3 cellular contexts compared by ENCODE assay signal in the genomic region with DNA sequence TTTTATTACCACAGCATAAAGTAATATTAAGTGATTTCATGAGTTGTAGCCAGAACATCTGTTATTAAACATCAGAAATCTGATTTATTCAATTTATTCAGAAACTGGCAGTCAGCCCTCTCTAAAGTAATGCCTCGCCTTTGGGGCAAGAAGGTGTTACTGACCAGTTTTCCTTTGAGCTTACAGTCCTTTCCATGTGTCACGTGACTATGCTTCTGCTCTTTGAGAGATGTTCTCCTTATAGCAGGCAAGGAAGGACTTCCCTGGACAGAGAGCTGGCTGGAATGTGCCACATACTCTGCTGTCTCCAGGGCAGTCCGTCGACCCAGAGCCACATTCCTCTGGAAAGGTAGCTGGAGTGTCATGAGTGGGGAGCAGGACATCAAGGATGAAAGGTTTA.
TF ChIP-seq lines count a peak whose summit lies in the region.

No MANE protein-coding gene starts in this region.

TF ChIP-seq in SK-N-SH treated with all-trans-retinoic acid at 6 μM for 48 hours, 23 proteins besides CTCF, POLR2A, EP300 and RAD21 (continued from another document and continues in another):
- TF ChIP-seq, protein P1, sequence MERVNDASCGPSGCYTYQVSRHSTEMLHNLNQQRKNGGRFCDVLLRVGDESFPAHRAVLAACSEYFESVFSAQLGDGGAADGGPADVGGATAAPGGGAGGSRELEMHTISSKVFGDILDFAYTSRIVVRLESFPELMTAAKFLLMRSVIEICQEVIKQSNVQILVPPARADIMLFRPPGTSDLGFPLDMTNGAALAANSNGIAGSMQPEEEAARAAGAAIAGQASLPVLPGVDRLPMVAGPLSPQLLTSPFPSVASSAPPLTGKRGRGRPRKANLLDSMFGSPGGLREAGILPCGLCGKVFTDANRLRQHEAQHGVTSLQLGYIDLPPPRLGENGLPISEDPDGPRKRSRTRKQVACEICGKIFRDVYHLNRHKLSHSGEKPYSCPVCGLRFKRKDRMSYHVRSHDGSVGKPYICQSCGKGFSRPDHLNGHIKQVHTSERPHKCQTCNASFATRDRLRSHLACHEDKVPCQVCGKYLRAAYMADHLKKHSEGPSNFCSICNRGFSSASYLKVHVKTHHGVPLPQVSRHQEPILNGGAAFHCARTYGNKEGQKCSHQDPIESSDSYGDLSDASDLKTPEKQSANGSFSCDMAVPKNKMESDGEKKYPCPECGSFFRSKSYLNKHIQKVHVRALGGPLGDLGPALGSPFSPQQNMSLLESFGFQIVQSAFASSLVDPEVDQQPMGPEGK (CRISPR knock-in tag; IDR thresholded peaks at IDR 0.05; ENCODE audit: borderline replicate concordance), result no peak
- TF ChIP-seq TOX (CRISPR knock-in tag; IDR thresholded peaks at IDR 0.05; ENCODE audit: borderline replicate concordance), result no peak
- TF ChIP-seq CSDC2 (CRISPR knock-in tag; IDR thresholded peaks at IDR 0.05), result no peak
- no peak for TF ChIP-seq TCF4 (CRISPR knock-in tag; IDR thresholded peaks at IDR 0.05; ENCODE audit: borderline replicate concordance)
- TF ChIP-seq, protein P2, sequence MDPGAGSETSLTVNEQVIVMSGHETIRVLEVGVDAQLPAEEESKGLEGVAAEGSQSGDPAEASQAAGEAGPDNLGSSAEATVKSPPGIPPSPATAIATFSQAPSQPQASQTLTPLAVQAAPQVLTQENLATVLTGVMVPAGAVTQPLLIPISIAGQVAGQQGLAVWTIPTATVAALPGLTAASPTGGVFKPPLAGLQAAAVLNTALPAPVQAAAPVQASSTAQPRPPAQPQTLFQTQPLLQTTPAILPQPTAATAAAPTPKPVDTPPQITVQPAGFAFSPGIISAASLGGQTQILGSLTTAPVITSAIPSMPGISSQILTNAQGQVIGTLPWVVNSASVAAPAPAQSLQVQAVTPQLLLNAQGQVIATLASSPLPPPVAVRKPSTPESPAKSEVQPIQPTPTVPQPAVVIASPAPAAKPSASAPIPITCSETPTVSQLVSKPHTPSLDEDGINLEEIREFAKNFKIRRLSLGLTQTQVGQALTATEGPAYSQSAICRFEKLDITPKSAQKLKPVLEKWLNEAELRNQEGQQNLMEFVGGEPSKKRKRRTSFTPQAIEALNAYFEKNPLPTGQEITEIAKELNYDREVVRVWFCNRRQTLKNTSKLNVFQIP (CRISPR knock-in tag; IDR thresholded peaks at IDR 0.05; ENCODE audit: borderline replicate concordance, low read depth), result no peak
- no peak for TF ChIP-seq ESRRG (CRISPR knock-in tag; IDR thresholded peaks at IDR 0.05)
- no peak for TF ChIP-seq RARB (CRISPR knock-in tag; IDR thresholded peaks at IDR 0.05)
- no peak for TF ChIP-seq ZFP3 (CRISPR knock-in tag; IDR thresholded peaks at IDR 0.05)
- no peak for TF ChIP-seq ZFP30 (CRISPR knock-in tag; IDR thresholded peaks at IDR 0.05)
- TF ChIP-seq, protein P3, sequence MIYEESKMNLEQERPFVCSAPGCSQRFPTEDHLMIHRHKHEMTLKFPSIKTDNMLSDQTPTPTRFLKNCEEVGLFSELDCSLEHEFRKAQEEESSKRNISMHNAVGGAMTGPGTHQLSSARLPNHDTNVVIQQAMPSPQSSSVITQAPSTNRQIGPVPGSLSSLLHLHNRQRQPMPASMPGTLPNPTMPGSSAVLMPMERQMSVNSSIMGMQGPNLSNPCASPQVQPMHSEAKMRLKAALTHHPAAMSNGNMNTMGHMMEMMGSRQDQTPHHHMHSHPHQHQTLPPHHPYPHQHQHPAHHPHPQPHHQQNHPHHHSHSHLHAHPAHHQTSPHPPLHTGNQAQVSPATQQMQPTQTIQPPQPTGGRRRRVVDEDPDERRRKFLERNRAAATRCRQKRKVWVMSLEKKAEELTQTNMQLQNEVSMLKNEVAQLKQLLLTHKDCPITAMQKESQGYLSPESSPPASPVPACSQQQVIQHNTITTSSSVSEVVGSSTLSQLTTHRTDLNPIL (CRISPR knock-in tag; IDR thresholded peaks at IDR 0.05; ENCODE audit: low read depth), result no peak
- TF ChIP-seq ZNF565 (CRISPR knock-in tag; conservative IDR thresholded peaks at IDR 0.05; ENCODE audit: low read depth), result no peak

TF ChIP-seq in SK-N-SH, 30 proteins besides CTCF, POLR2A, EP300 and RAD21 (continued from another document):
- TF ChIP-seq, protein P4, sequence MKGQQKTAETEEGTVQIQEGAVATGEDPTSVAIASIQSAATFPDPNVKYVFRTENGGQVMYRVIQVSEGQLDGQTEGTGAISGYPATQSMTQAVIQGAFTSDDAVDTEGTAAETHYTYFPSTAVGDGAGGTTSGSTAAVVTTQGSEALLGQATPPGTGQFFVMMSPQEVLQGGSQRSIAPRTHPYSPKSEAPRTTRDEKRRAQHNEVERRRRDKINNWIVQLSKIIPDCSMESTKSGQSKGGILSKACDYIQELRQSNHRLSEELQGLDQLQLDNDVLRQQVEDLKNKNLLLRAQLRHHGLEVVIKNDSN (IDR thresholded peaks at IDR 0.05; ENCODE audit: borderline replicate concordance, low read depth), result no peak
- TF ChIP-seq MEF2A (IDR thresholded peaks at IDR 0.05; ENCODE audit: borderline replicate concordance, low read depth) (no peak), FOSL2 (IDR thresholded peaks at IDR 0.05; ENCODE audit: borderline replicate concordance, low read depth) (no peak), CHD2 (IDR thresholded peaks at IDR 0.05; ENCODE audit: low read length, partially characterized antibody) (no peak), MXI1 (IDR thresholded peaks at IDR 0.05; ENCODE audit: low read depth, low read length) (no peak), SIN3A (IDR thresholded peaks at IDR 0.05; ENCODE audit: borderline replicate concordance, low read depth, low read length) (no peak), NRF1 (IDR thresholded peaks at IDR 0.05; ENCODE audit: low read depth, low read length) (no peak), GATA2 (CRISPR knock-in tag; IDR thresholded peaks at IDR 0.05) (no peak), GABPA (IDR thresholded peaks at IDR 0.05; ENCODE audit: low read depth) (no peak), JUND (IDR thresholded peaks at IDR 0.05) (no peak), RXRA (IDR thresholded peaks at IDR 0.05; ENCODE audit: borderline replicate concordance, low read depth) (no peak), ELF1 (IDR thresholded peaks at IDR 0.05) (no peak)
- TF ChIP-seq, protein P5, sequence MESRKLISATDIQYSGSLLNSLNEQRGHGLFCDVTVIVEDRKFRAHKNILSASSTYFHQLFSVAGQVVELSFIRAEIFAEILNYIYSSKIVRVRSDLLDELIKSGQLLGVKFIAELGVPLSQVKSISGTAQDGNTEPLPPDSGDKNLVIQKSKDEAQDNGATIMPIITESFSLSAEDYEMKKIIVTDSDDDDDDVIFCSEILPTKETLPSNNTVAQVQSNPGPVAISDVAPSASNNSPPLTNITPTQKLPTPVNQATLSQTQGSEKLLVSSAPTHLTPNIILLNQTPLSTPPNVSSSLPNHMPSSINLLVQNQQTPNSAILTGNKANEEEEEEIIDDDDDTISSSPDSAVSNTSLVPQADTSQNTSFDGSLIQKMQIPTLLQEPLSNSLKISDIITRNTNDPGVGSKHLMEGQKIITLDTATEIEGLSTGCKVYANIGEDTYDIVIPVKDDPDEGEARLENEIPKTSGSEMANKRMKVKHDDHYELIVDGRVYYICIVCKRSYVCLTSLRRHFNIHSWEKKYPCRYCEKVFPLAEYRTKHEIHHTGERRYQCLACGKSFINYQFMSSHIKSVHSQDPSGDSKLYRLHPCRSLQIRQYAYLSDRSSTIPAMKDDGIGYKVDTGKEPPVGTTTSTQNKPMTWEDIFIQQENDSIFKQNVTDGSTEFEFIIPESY (IDR thresholded peaks at IDR 0.05; ENCODE audit: borderline replicate concordance, low read depth), result no peak
- TF ChIP-seq, protein P6, sequence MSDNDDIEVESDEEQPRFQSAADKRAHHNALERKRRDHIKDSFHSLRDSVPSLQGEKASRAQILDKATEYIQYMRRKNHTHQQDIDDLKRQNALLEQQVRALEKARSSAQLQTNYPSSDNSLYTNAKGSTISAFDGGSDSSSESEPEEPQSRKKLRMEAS (IDR thresholded peaks at IDR 0.05; ENCODE audit: low read depth), result no peak
TF ChIP-seq in SK-N-SH: peak in this region for 0.

TF ChIP-seq in K562, 482 proteins besides CTCF, POLR2A, EP300 and RAD21 (continued from another document):
- TF ChIP-seq, protein P7, sequence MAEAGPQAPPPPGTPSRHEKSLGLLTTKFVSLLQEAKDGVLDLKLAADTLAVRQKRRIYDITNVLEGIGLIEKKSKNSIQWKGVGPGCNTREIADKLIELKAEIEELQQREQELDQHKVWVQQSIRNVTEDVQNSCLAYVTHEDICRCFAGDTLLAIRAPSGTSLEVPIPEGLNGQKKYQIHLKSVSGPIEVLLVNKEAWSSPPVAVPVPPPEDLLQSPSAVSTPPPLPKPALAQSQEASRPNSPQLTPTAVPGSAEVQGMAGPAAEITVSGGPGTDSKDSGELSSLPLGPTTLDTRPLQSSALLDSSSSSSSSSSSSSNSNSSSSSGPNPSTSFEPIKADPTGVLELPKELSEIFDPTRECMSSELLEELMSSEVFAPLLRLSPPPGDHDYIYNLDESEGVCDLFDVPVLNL (CRISPR knock-in tag; IDR thresholded peaks at IDR 0.05; ENCODE audit: low read depth), result no peak
- TF ChIP-seq, protein P8, sequence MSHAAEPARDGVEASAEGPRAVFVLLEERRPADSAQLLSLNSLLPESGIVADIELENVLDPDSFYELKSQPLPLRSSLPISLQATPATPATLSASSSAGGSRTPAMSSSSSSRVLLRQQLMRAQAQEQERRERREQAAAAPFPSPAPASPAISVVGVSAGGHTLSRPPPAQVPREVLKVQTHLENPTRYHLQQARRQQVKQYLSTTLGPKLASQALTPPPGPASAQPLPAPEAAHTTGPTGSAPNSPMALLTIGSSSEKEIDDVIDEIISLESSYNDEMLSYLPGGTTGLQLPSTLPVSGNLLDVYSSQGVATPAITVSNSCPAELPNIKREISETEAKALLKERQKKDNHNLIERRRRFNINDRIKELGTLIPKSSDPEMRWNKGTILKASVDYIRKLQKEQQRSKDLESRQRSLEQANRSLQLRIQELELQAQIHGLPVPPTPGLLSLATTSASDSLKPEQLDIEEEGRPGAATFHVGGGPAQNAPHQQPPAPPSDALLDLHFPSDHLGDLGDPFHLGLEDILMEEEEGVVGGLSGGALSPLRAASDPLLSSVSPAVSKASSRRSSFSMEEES (CRISPR knock-in tag; IDR thresholded peaks at IDR 0.05), result peak; percentile 86
- TF ChIP-seq TRIM24 (IDR thresholded peaks at IDR 0.05) (no peak), ZNF347 (CRISPR knock-in tag; IDR thresholded peaks at IDR 0.05; ENCODE audit: low read depth) (no peak), PHB (CRISPR knock-in tag; IDR thresholded peaks at IDR 0.05) (no peak), ESRRB (CRISPR knock-in tag; IDR thresholded peaks at IDR 0.05; ENCODE audit: borderline replicate concordance) (no peak), RAD51 (IDR thresholded peaks at IDR 0.05; ENCODE audit: borderline replicate concordance, low read depth) (peak; percentile 61; the same call in 1 of the 2 replicates), ZNF717 (CRISPR knock-in tag; IDR thresholded peaks at IDR 0.05) (no peak)
TF ChIP-seq in K562: peak in this region for 2.
